8 cellular contexts compared by ENCODE assay signal in genomic region chr19:39539165-39539518, GRCh38. TPM values are rescaled to one million over a fixed set of nuclear protein-coding genes. Genes with fewer than 3 reads are reported as not detected.
A peak's percentile ranks its signal among the peaks of the same experiment; 100 is the strongest.
DNase-seq lines count a peak whose midpoint lies in the region; ATAC-seq, FAIRE-seq and TF ChIP-seq lines count a peak whose summit lies in the region.

No MANE protein-coding gene starts in this region.

- H3K4ac ChIP-seq in H9 (ENCODE audit: low read depth, low read length): no peak overlapping the region

- H3K9me3 ChIP-seq in A549: no peaks in the 10 kb centered on the region
- no peaks in the 10 kb centered on the region for H3K9me3 ChIP-seq in H9 (ENCODE audit: control insufficient read depth, low read depth, low read length)
- H3K9me3 ChIP-seq in stomach smooth muscle (ENCODE audit: control insufficient read depth in 2 of 2, low read length in 2 of 2): no peaks in the 10 kb centered on the region

- H4K20me1 ChIP-seq in H9 (ENCODE audit: control insufficient read depth, insufficient read depth, insufficient read length): no peaks in the 10 kb centered on the region

- 7% methylated on average over 10 of the region's 10 CpGs for WGBS in A549 (ENCODE audit: missing lambda C conversion rate)
- WGBS in H9 (ENCODE audit: extremely low coverage, insufficient read length, low lambda C conversion rate): no CpG with 5 or more reads among the region's 10 CpGs

- DNase-seq in A549 (ENCODE audit: low read depth in 1 of 2, low spot score in 1 of 2) (peak in 1 of 2 experiments; percentile 78), H9 (no peak), iPS-NIHi11 (ENCODE audit: low spot score) (peak; percentile 29)
- DNase-seq in activated CD8-positive, alpha-beta T cell treated with anti-CD3 and anti-CD28 coated beads, Interleukin-2, amount 10 ng/mL, durations not matched to agents 7 days and 5 days: no peak

- H4K8ac ChIP-seq in H9 (replicated peaks; ENCODE audit: insufficient read length, low read depth, low read length): no peak overlapping the region

- H3K23ac ChIP-seq in H9 (ENCODE audit: insufficient read length, low read depth, low read length): no peak overlapping the region

- TF ChIP-seq POLR2A in A549 (IDR thresholded peaks at IDR 0.05; ENCODE audit: low read length): no peak

- H2BK5ac ChIP-seq in H9 (ENCODE audit: insufficient read length, low read length): no peak overlapping the region

- peak overlapping the region; percentile 76 to 92 (median 87); a peak in 6 of 7 replicates for H3K27ac Mint-ChIP-seq in H9
- peak overlapping the region; percentile 53 for H3K27ac Mint-ChIP-seq in activated CD8-positive, alpha-beta T cell treated with anti-CD3 and anti-CD28 coated beads, Interleukin-2, amount 10 ng/mL, durations not matched to agents 7 days and 5 days

- H3K36me3 Mint-ChIP-seq in H9 (ENCODE audit: insufficient read depth in 1 of 3, low read depth in 3 of 3): peaks cover 0 to 6% (median 0%) of the 10 kb centered on the region in 3 experiments; a peak in 4 of 7 replicates
- peaks cover 15% of the 10 kb centered on the region for H3K36me3 Mint-ChIP-seq in activated CD8-positive, alpha-beta T cell treated with anti-CD3 and anti-CD28 coated beads, Interleukin-2, amount 10 ng/mL, durations not matched to agents 7 days and 5 days (ENCODE audit: low read depth)

- no peak overlapping the region for H2BK120ac ChIP-seq in H9 (ENCODE audit: low read depth, low read length, poor library complexity, severe bottlenecking)

- FAIRE-seq in A549 (lab: Jason Lieb, UNC): no peak

- no peaks in the 10 kb centered on the region for H3K79me1 ChIP-seq in H9 (ENCODE audit: insufficient read depth, low read depth, low read length, poor library complexity, severe bottlenecking)

- H3K9ac ChIP-seq in H9 (ENCODE audit: extremely low read depth, insufficient read length, low read length) (peak overlapping the region; percentile 82), stomach smooth muscle (ENCODE audit: low read length in 2 of 2) (peak overlapping the region; percentile 61 to 91)

- no peak overlapping the region for H4K5ac ChIP-seq in H9 (ENCODE audit: insufficient read length, low read depth, low read length)

- ATAC-seq in A549 (peak in 1 of 2 experiments; percentile 16; a peak in 1 of 6 replicates), GM19395 (IDR thresholded peaks at IDR 0.05; ENCODE audit: unreplicated experiment) (no peak), GM18519 (IDR thresholded peaks at IDR 0.05; ENCODE audit: low FRiP score, unreplicated experiment) (no peak), HG03045 (IDR thresholded peaks at IDR 0.05; ENCODE audit: unreplicated experiment) (no peak)
- ATAC-seq in activated CD8-positive, alpha-beta T cell treated with anti-CD3 and anti-CD28 coated beads, Interleukin-2, amount 10 ng/mL, durations not matched to agents 7 days and 5 days: no peak

- H3K36me3 ChIP-seq in stomach smooth muscle (ENCODE audit: control insufficient read depth in 2 of 2, insufficient read depth in 2 of 2, low read length in 2 of 2): no peaks in the 10 kb centered on the region

- no peaks in the 10 kb centered on the region for H3K23me2 ChIP-seq in H9 (ENCODE audit: insufficient read length, low read depth, low read length, poor library complexity, severe bottlenecking)

- H3K27ac ChIP-seq in A549 (peak overlapping the region; percentile 88 to 89), H9 (ENCODE audit: insufficient read length, low read depth, low read length) (no peak overlapping the region), stomach smooth muscle (ENCODE audit: low read length) (peak overlapping the region; percentile 73)

- H3K27me3 ChIP-seq in H9 (ENCODE audit: insufficient read depth, low read length) (no peaks in the 10 kb centered on the region), stomach smooth muscle (ENCODE audit: control insufficient read depth in 1 of 2, insufficient read depth in 2 of 2, low read length in 2 of 2) (peaks cover 0 to 2% of the 10 kb centered on the region in 2 donors)

- peaks cover 15% of the 10 kb centered on the region for H3K4me1 ChIP-seq in A549
- peaks cover 3% of the 10 kb centered on the region; the same call in 1 of the 2 replicates for H3K4me1 ChIP-seq in H9 (ENCODE audit: insufficient read depth, low read length)
- H3K4me1 ChIP-seq in stomach smooth muscle (ENCODE audit: control insufficient read depth, insufficient read depth, low read length): peaks cover 7% of the 10 kb centered on the region

- TF ChIP-seq EP300 in A549 (IDR thresholded peaks at IDR 0.05): no peak

- H2AFZ ChIP-seq in H9 (ENCODE audit: low read length): no peak overlapping the region

- no peak overlapping the region for H2AK5ac ChIP-seq in H9 (ENCODE audit: insufficient read length, low read length)

- H2BK15ac ChIP-seq in H9 (ENCODE audit: low read depth, low read length): no peak overlapping the region

- no peak overlapping the region for H2BK12ac ChIP-seq in H9 (ENCODE audit: insufficient read length, low read depth, low read length)

- CTCF ChIA-PET in A549 (lab: Yijun Ruan, JAX): interaction anchor here (1.1 to 25.5 kb wide), 16 partner anchors 12 to 302 kb away, joined by 3 to 585 read pairs (median 14); partner anchors contain the start of gene DLL3
- CTCF ChIA-PET in activated CD8-positive, alpha-beta T cell treated with anti-CD3 and anti-CD28 coated beads, Interleukin-2, amount 10 ng/mL, durations not matched to agents 7 days and 5 days (lab: Charles Lee): interaction anchor here (0.8 to 2.5 kb wide), 4 partner anchors 99 to 134 kb away, joined by 4 to 18 read pairs (median 5); partner anchors contain the start of genes PLEKHG2 and RPS16

- no peak overlapping the region for H3K56ac ChIP-seq in H9 (ENCODE audit: insufficient read length, low read depth, low read length)

- H3K27me3 Mint-ChIP-seq in H9 (ENCODE audit: low read depth): peaks cover 4% of the 10 kb centered on the region
- no peaks in the 10 kb centered on the region for H3K27me3 Mint-ChIP-seq in activated CD8-positive, alpha-beta T cell treated with anti-CD3 and anti-CD28 coated beads, Interleukin-2, amount 10 ng/mL, durations not matched to agents 7 days and 5 days (ENCODE audit: low read depth)

- TF ChIP-seq RAD21 in A549 (conservative IDR thresholded peaks at IDR 0.05 in 1 of 2, IDR thresholded peaks at IDR 0.05 in 1 of 2): no peak

- H3K4me3 Mint-ChIP-seq in H9: peak overlapping the region; percentile 93 to 94
- H3K4me3 Mint-ChIP-seq in activated CD8-positive, alpha-beta T cell treated with anti-CD3 and anti-CD28 coated beads, Interleukin-2, amount 10 ng/mL, durations not matched to agents 7 days and 5 days: peak overlapping the region; percentile 95

- peak overlapping the region; percentile 91 for H3K4me2 ChIP-seq in A549
- peak overlapping the region; percentile 69 for H3K4me2 ChIP-seq in H9 (ENCODE audit: insufficient read depth, insufficient read length, low read length)

- H3K4me3 ChIP-seq in A549 (peak overlapping the region; percentile 68), stomach smooth muscle (ENCODE audit: low read length in 2 of 2) (peak overlapping the region; percentile 58 to 94)

- H3K79me2 ChIP-seq in H9 (ENCODE audit: insufficient read depth, low read length): peaks cover 1% of the 10 kb centered on the region; the same call in 1 of the 2 replicates

- no peaks in the 10 kb centered on the region; a peak in 1 of 5 replicates for H3K9me3 Mint-ChIP-seq in H9
- H3K9me3 Mint-ChIP-seq in activated CD8-positive, alpha-beta T cell treated with anti-CD3 and anti-CD28 coated beads, Interleukin-2, amount 10 ng/mL, durations not matched to agents 7 days and 5 days (ENCODE audit: insufficient read depth): no peaks in the 10 kb centered on the region

- peaks cover 25 to 32% of the 10 kb centered on the region in 2 experiments for H3K4me1 Mint-ChIP-seq in H9
- peaks cover 52% of the 10 kb centered on the region for H3K4me1 Mint-ChIP-seq in activated CD8-positive, alpha-beta T cell treated with anti-CD3 and anti-CD28 coated beads, Interleukin-2, amount 10 ng/mL, durations not matched to agents 7 days and 5 days (ENCODE audit: low read depth)

- no peak overlapping the region for H2BK20ac ChIP-seq in H9 (ENCODE audit: low read depth, low read length, poor library complexity, severe bottlenecking)

- H3T11ph ChIP-seq in H9 (ENCODE audit: low read length): no peak overlapping the region

- H3K18ac ChIP-seq in H9 (ENCODE audit: insufficient read length, low read depth, low read length): no peak overlapping the region

- H4K91ac ChIP-seq in H9 (ENCODE audit: insufficient read length, low read depth, low read length): no peak overlapping the region

- POLR2A ChIA-PET in A549 (lab: Yijun Ruan, JAX): interaction anchor here (0.5 to 2.3 kb wide), 6 partner anchors 9 to 1214 kb away, joined by 3 to 15 read pairs (median 5); partner anchors contain the start of genes RPS16, SUPT5H and TIMM50
- POLR2A ChIA-PET in activated CD8-positive, alpha-beta T cell treated with anti-CD3 and anti-CD28 coated beads, Interleukin-2, amount 10 ng/mL, durations not matched to agents 7 days and 5 days (lab: Charles Lee): interaction anchor here (0.6 to 2.8 kb wide), 5 partner anchors 9 to 140 kb away, joined by 3 to 14 read pairs (median 5); partner anchors contain the start of genes RPS16, SUPT5H and ZFP36

- H3K14ac ChIP-seq in H9 (ENCODE audit: insufficient read depth, low read length): peak overlapping the region; percentile 37; the same call in 1 of the 2 replicates

- TF ChIP-seq CTCF in A549 (IDR thresholded peaks at IDR 0.05) (no peak), H9 (conservative IDR thresholded peaks at IDR 0.05) (no peak)

RNA-seq across cellular contexts. Expression of gene EID2, which starts 0.8 kb away (rescaled TPM):
- 23.2 and 26.1 TPM in 2 replicates for polyA plus RNA-seq in A549 (2011; rRNA removed)
- 23.9 and 34.5 TPM in 2 replicates for polyA plus RNA-seq in A549 (2012; cell fraction: cytosol; rRNA removed)
- polyA plus RNA-seq in A549 (2012; cell fraction: nucleus; rRNA removed): 20.3 and 22.4 TPM in 2 replicates
- polyA plus RNA-seq in A549 (2017; fragmentation: RNase III; extraction: RNeasy Plus Mini Kit Qiagen cat#74134 plus additional on column Dnase treatment): 49.2 to 53.0 TPM (median 52.9 TPM) in 3 replicates
- 5.7 TPM in 2 replicates for polyA minus RNA-seq in A549 (2011; rRNA and poly(A)+ RNA removed)
- 18.8 and 18.9 TPM in 2 replicates for total RNA-seq in H9 (2021)
- 10 to 100 TPM; 18.9 to 19.9 TPM for total RNA-seq in activated CD8-positive, alpha-beta T cell treated with anti-CD3 and anti-CD28 coated beads, Interleukin-2, amount 10 ng/mL, durations not matched to agents 7 days and 5 days

RNA-seq across cellular contexts. Expression of gene EID2B, which starts 6.5 kb away (rescaled TPM):
- 9.4 and 10.9 TPM in 2 replicates for polyA plus RNA-seq in A549 (2011; rRNA removed)
- 10.0 and 18.0 TPM in 2 replicates for polyA plus RNA-seq in A549 (2012; cell fraction: cytosol; rRNA removed)
- 6.0 and 7.8 TPM in 2 replicates for polyA plus RNA-seq in A549 (2012; cell fraction: nucleus; rRNA removed)
- polyA plus RNA-seq in A549 (2017; fragmentation: RNase III; extraction: RNeasy Plus Mini Kit Qiagen cat#74134 plus additional on column Dnase treatment): 9.2 to 10.1 TPM (median 9.3 TPM) in 3 replicates
- polyA minus RNA-seq in A549 (2011; rRNA and poly(A)+ RNA removed): 2.3 and 3.1 TPM in 2 replicates
- total RNA-seq in H9 (2021): 2.1 and 2.2 TPM in 2 replicates
- total RNA-seq in activated CD8-positive, alpha-beta T cell treated with anti-CD3 and anti-CD28 coated beads, Interleukin-2, amount 10 ng/mL, durations not matched to agents 7 days and 5 days: 1 to 10 TPM; 4.1 to 4.3 TPM

RNA-seq across cellular contexts. Expression of gene SELENOV, which starts 24.2 kb away (rescaled TPM):
- polyA plus RNA-seq in A549 (2011; rRNA removed): not detected in 2 replicates
- not detected in 2 replicates for polyA plus RNA-seq in A549 (2012; cell fraction: cytosol; rRNA removed)
- 0.06 and 0.10 TPM in 2 replicates for polyA plus RNA-seq in A549 (2012; cell fraction: nucleus; rRNA removed)
- polyA plus RNA-seq in A549 (2017; fragmentation: RNase III; extraction: RNeasy Plus Mini Kit Qiagen cat#74134 plus additional on column Dnase treatment): not detected in 3 replicates
- polyA minus RNA-seq in A549 (2011; rRNA and poly(A)+ RNA removed): not detected in 2 replicates
- 6.7 and 6.9 TPM in 2 replicates for total RNA-seq in H9 (2021)
- not detected for total RNA-seq in activated CD8-positive, alpha-beta T cell treated with anti-CD3 and anti-CD28 coated beads, Interleukin-2, amount 10 ng/mL, durations not matched to agents 7 days and 5 days

RNA-seq across cellular contexts. Expression of gene DLL3, which starts 40.4 kb away (rescaled TPM):
- polyA plus RNA-seq in A549 (2011; rRNA removed) (6.8 and 8.3 TPM in 2 replicates), A549 (2017; fragmentation: RNase III; extraction: RNeasy Plus Mini Kit Qiagen cat#74134 plus additional on column Dnase treatment) (6.7 TPM in 3 replicates)
- polyA plus RNA-seq in A549 (2012; cell fraction: cytosol; rRNA removed): 14.9 and 18.9 TPM in 2 replicates
- 10.6 and 11.5 TPM in 2 replicates for polyA plus RNA-seq in A549 (2012; cell fraction: nucleus; rRNA removed)
- polyA minus RNA-seq in A549 (2011; rRNA and poly(A)+ RNA removed): 3.3 and 3.5 TPM in 2 replicates
- 2.4 and 2.5 TPM in 2 replicates for total RNA-seq in H9 (2021)
- under 1 TPM; 0.26 to 0.29 TPM for total RNA-seq in activated CD8-positive, alpha-beta T cell treated with anti-CD3 and anti-CD28 coated beads, Interleukin-2, amount 10 ng/mL, durations not matched to agents 7 days and 5 days

RNA-seq across cellular contexts. Expression of gene TIMM50, which starts 58.5 kb away (rescaled TPM):
- 234 and 246 TPM in 2 replicates for polyA plus RNA-seq in A549 (2011; rRNA removed)
- polyA plus RNA-seq in A549 (2012; cell fraction: cytosol; rRNA removed): 370 and 374 TPM in 2 replicates
- polyA plus RNA-seq in A549 (2012; cell fraction: nucleus; rRNA removed): 384 and 439 TPM in 2 replicates
- polyA plus RNA-seq in A549 (2017; fragmentation: RNase III; extraction: RNeasy Plus Mini Kit Qiagen cat#74134 plus additional on column Dnase treatment): 196 to 206 TPM (median 204 TPM) in 3 replicates
- polyA minus RNA-seq in A549 (2011; rRNA and poly(A)+ RNA removed): 284 and 290 TPM in 2 replicates
- total RNA-seq in H9 (2021): 121 and 128 TPM in 2 replicates
- 10 to 100 TPM; 56.1 to 65.9 TPM for total RNA-seq in activated CD8-positive, alpha-beta T cell treated with anti-CD3 and anti-CD28 coated beads, Interleukin-2, amount 10 ng/mL, durations not matched to agents 7 days and 5 days
